Comparison of ENCODE assay signal across 1 cellular context in the genomic region with DNA sequence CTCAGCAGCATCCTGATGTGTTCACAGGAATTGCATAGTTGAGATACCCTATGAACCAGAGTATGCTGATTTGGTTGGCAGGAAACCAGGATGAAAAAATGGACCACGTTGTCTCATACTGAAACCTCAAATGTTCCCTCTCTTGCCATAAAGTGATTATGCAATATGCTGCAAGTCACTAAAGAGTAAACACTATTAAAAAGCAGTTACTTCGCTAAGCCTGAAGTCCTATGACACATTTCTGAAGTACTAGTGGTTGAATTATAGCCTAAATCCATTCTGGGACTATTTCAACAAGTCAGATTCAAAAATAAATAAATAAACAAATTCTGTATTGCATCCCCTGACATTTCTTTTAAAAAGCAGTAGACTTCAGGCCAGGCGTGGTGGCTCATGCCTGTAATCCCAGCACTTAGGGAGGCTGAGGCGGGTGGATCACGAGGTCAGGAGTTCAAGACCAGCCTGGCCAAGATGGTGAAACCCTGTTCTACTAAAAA.
TF ChIP-seq lines count a peak whose summit lies in the region.

No MANE protein-coding gene starts in this region.

TF ChIP-seq in GM23338, 12 proteins besides CTCF, POLR2A, EP300 and RAD21 (continued from another document):
- TF ChIP-seq, protein P1, sequence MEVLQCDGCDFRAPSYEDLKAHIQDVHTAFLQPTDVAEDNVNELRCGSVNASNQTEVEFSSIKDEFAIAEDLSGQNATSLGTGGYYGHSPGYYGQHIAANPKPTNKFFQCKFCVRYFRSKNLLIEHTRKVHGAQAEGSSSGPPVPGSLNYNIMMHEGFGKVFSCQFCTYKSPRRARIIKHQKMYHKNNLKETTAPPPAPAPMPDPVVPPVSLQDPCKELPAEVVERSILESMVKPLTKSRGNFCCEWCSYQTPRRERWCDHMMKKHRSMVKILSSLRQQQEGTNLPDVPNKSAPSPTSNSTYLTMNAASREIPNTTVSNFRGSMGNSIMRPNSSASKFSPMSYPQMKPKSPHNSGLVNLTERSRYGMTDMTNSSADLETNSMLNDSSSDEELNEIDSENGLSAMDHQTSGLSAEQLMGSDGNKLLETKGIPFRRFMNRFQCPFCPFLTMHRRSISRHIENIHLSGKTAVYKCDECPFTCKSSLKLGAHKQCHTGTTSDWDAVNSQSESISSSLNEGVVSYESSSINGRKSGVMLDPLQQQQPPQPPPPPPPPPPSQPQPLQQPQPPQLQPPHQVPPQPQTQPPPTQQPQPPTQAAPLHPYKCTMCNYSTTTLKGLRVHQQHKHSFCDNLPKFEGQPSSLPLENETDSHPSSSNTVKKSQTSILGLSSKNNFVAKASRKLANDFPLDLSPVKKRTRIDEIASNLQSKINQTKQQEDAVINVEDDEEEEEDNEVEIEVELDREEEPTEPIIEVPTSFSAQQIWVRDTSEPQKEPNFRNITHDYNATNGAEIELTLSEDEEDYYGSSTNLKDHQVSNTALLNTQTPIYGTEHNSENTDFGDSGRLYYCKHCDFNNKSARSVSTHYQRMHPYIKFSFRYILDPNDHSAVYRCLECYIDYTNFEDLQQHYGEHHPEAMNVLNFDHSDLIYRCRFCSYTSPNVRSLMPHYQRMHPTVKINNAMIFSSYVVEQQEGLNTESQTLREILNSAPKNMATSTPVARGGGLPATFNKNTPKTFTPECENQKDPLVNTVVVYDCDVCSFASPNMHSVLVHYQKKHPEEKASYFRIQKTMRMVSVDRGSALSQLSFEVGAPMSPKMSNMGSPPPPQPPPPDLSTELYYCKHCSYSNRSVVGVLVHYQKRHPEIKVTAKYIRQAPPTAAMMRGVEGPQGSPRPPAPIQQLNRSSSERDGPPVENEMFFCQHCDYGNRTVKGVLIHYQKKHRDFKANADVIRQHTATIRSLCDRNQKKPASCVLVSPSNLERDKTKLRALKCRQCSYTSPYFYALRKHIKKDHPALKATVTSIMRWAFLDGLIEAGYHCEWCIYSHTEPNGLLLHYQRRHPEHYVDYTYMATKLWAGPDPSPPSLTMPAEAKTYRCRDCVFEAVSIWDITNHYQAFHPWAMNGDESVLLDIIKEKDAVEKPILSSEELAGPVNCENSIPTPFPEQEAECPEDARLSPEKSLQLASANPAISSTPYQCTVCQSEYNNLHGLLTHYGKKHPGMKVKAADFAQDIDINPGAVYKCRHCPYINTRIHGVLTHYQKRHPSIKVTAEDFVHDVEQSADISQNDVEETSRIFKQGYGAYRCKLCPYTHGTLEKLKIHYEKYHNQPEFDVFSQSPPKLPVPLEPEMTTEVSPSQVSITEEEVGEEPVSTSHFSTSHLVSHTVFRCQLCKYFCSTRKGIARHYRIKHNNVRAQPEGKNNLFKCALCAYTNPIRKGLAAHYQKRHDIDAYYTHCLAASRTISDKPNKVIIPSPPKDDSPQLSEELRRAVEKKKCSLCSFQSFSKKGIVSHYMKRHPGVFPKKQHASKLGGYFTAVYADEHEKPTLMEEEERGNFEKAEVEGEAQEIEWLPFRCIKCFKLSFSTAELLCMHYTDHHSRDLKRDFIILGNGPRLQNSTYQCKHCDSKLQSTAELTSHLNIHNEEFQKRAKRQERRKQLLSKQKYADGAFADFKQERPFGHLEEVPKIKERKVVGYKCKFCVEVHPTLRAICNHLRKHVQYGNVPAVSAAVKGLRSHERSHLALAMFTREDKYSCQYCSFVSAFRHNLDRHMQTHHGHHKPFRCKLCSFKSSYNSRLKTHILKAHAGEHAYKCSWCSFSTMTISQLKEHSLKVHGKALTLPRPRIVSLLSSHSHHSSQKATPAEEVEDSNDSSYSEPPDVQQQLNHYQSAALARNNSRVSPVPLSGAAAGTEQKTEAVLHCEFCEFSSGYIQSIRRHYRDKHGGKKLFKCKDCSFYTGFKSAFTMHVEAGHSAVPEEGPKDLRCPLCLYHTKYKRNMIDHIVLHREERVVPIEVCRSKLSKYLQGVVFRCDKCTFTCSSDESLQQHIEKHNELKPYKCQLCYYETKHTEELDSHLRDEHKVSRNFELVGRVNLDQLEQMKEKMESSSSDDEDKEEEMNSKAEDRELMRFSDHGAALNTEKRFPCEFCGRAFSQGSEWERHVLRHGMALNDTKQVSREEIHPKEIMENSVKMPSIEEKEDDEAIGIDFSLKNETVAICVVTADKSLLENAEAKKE (CRISPR knock-in tag; IDR thresholded peaks at IDR 0.05) = no peak
- TF ChIP-seq, protein P2, sequence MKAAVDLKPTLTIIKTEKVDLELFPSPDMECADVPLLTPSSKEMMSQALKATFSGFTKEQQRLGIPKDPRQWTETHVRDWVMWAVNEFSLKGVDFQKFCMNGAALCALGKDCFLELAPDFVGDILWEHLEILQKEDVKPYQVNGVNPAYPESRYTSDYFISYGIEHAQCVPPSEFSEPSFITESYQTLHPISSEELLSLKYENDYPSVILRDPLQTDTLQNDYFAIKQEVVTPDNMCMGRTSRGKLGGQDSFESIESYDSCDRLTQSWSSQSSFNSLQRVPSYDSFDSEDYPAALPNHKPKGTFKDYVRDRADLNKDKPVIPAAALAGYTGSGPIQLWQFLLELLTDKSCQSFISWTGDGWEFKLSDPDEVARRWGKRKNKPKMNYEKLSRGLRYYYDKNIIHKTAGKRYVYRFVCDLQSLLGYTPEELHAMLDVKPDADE (IDR thresholded peaks at IDR 0.05) = no peak
- TF ChIP-seq EZH2 (IDR thresholded peaks at IDR 0.05; ENCODE audit: low read depth, unreplicated experiment) = no peak
- TF ChIP-seq CREB1 (CRISPR knock-in tag; IDR thresholded peaks at IDR 0.05; ENCODE audit: low read depth) = no peak
- no peak for TF ChIP-seq NANOG (IDR thresholded peaks at IDR 0.05; ENCODE audit: borderline replicate concordance)
